9 cellular contexts compared by ENCODE assay signal in the genomic region with DNA sequence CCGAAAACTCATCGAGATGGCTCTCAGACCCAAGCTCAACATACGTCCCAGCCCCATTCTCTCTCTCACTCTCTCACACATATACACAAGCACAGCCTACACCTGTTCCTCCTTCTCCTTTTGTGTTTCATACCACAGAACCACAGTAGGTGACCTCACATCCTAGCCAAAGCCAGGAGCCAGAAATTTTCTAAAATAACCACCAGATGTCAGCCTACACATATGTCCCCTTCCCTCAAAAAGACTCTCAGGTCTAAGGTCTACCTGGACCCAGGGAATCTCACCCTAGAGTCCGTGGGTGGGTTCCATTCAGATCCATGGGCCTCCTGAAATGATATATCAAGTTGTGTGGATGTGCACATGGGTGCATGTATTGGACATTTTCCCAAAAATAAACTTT.
DNase-seq lines count a peak whose midpoint lies in the region; ATAC-seq and TF ChIP-seq lines count a peak whose summit lies in the region.
"Had no signal": no experiment of that assay in that cellular context is flagged by ENCODE, and none has a peak within 500 bp of the region (broad histone marks: within the 10 kb centered on the region; RNA-seq: fewer than 3 reads in every experiment).

No MANE protein-coding gene starts in this region.

- no peaks in the 10 kb centered on the region for H3K27me3 ChIP-seq in RWPE2 (ENCODE audit: insufficient read depth, poor library complexity, severe bottlenecking)

- H3K27ac Mint-ChIP-seq in activated T-helper 2 cell treated with anti-CD3 and anti-CD28 coated beads, Interferon-gamma antibody, Interleukin-2, Interleukin-4, amounts not matched to agents 10 μg/mL and 5 μg/mL and 100 μg/mL, durations not matched to agents 14 hours and 24 hours and 36 hours: no peak overlapping the region
- H3K27ac Mint-ChIP-seq: activated B cell treated with CpG ODN at 0.5 μM for 24 hours had no signal

- intact Hi-C loops in activated T-helper 2 cell treated with anti-CD3 and anti-CD28 coated beads, Interferon-gamma antibody, Interleukin-2, Interleukin-4, amounts not matched to agents 10 μg/mL and 5 μg/mL and 100 μg/mL, durations not matched to agents 14 hours and 24 hours and 36 hours (cut with micrococcal nuclease): no loop called here

- H3K36me3 ChIP-seq in RWPE2 (ENCODE audit: low read depth): no peaks in the 10 kb centered on the region

- ATAC-seq in GM19468 (IDR thresholded peaks at IDR 0.05; ENCODE audit: extremely low read depth, unreplicated experiment) (peak; percentile 80), HG03469 (IDR thresholded peaks at IDR 0.05; ENCODE audit: unreplicated experiment) (peak; percentile 97), RWPE2 (ENCODE audit: low read depth) (peak; percentile 79)

- TF ChIP-seq CTCF in RWPE2 (IDR thresholded peaks at IDR 0.05; ENCODE audit: poor library complexity, severe bottlenecking): peak; percentile 73

- H3K4me1 ChIP-seq in RWPE2 (ENCODE audit: insufficient read depth, poor library complexity, severe bottlenecking): no peaks in the 10 kb centered on the region

- H3K9me3 ChIP-seq in RWPE2 (ENCODE audit: severe bottlenecking): no peaks in the 10 kb centered on the region

- H3K27ac ChIP-seq in RWPE2 (ENCODE audit: poor library complexity, severe bottlenecking): no peak overlapping the region

- no peaks in the 10 kb centered on the region for H3K27me3 Mint-ChIP-seq in activated T-helper 2 cell treated with anti-CD3 and anti-CD28 coated beads, Interferon-gamma antibody, Interleukin-2, Interleukin-4, amounts not matched to agents 10 μg/mL and 5 μg/mL and 100 μg/mL, durations not matched to agents 14 hours and 24 hours and 36 hours (ENCODE audit: low read depth)
- H3K27me3 Mint-ChIP-seq: activated B cell treated with CpG ODN at 0.5 μM for 24 hours had no signal

- H3K4me3 ChIP-seq in RWPE2 (ENCODE audit: severe bottlenecking): no peak overlapping the region

- H3K4me3 Mint-ChIP-seq in activated T-helper 2 cell treated with anti-CD3 and anti-CD28 coated beads, Interferon-gamma antibody, Interleukin-2, Interleukin-4, amounts not matched to agents 10 μg/mL and 5 μg/mL and 100 μg/mL, durations not matched to agents 14 hours and 24 hours and 36 hours (ENCODE audit: low read depth): no peak overlapping the region
- H3K4me3 Mint-ChIP-seq: activated B cell treated with CpG ODN at 0.5 μM for 24 hours had no signal

- H3K9me3 Mint-ChIP-seq in activated T-helper 2 cell treated with anti-CD3 and anti-CD28 coated beads, Interferon-gamma antibody, Interleukin-2, Interleukin-4, amounts not matched to agents 10 μg/mL and 5 μg/mL and 100 μg/mL, durations not matched to agents 14 hours and 24 hours and 36 hours: no peaks in the 10 kb centered on the region

- no peaks in the 10 kb centered on the region for H3K36me3 Mint-ChIP-seq in activated T-helper 2 cell treated with anti-CD3 and anti-CD28 coated beads, Interferon-gamma antibody, Interleukin-2, Interleukin-4, amounts not matched to agents 10 μg/mL and 5 μg/mL and 100 μg/mL, durations not matched to agents 14 hours and 24 hours and 36 hours (ENCODE audit: low read depth)

- DNase-seq in GM03348 (ENCODE audit: low spot score) (peak; percentile 21), RWPE2 (ENCODE audit: low spot score) (no peak), kidney tubule cell (ENCODE audit: low spot score) (peak; percentile 63), cortex of kidney (lab: John Stamatoyannopoulos, UW) (no peak), middle frontal gyrus (ENCODE audit: extremely low spot score, low spot score) (no peak)
- no peak for DNase-seq in activated T-helper 2 cell treated with anti-CD3 and anti-CD28 coated beads, Interferon-gamma antibody, Interleukin-2, Interleukin-4, amounts not matched to agents 10 μg/mL and 5 μg/mL and 100 μg/mL, durations not matched to agents 14 hours and 24 hours and 36 hours (ENCODE audit: low spot score)
- DNase-seq: activated B cell treated with CpG ODN at 0.5 μM for 24 hours had no signal

- peaks cover under 1% of the 10 kb centered on the region for H3K4me1 Mint-ChIP-seq in activated T-helper 2 cell treated with anti-CD3 and anti-CD28 coated beads, Interferon-gamma antibody, Interleukin-2, Interleukin-4, amounts not matched to agents 10 μg/mL and 5 μg/mL and 100 μg/mL, durations not matched to agents 14 hours and 24 hours and 36 hours (ENCODE audit: low read depth)

Comparison
In these comparisons a context has a peak if more than half of its experiments do, and no peak if none do; other contexts are left out.
1. DNase-seq: peak in GM03348 (single experiment) and kidney tubule cell (single experiment); none in RWPE2 (single experiment), cortex of kidney (single experiment), middle frontal gyrus (single experiment) and activated T-helper 2 cell treated with anti-CD3 and anti-CD28 coated beads, Interferon-gamma antibody, Interleukin-2, Interleukin-4, amounts not matched to agents 10 μg/mL and 5 μg/mL and 100 μg/mL, durations not matched to agents 14 hours and 24 hours and 36 hours (single experiment).
2. Peak in every context shown above with its lines, with median percentiles within 50 percentile points of each other: ATAC-seq.